9 cellular contexts compared by ENCODE assay signal in genomic region chr1:152461544-152461943, GRCh38. TPM values are rescaled to one million over a fixed set of nuclear protein-coding genes. Genes with fewer than 3 reads are reported as not detected.
A peak's percentile ranks its signal among the peaks of the same experiment; 100 is the strongest.
DNase-seq lines count a peak whose midpoint lies in the region; ATAC-seq, FAIRE-seq and TF ChIP-seq lines count a peak whose summit lies in the region.
"Had no signal": no experiment of that assay in that cellular context is flagged by ENCODE, and none has a peak within 500 bp of the region (broad histone marks: within the 10 kb centered on the region; RNA-seq: fewer than 3 reads in every experiment).

No MANE protein-coding gene starts in this region.

- H3K4ac ChIP-seq in H1 (replicated peaks; ENCODE audit: insufficient read length, low read depth, low read length): no peak overlapping the region

- peak; percentile 80 for ATAC-seq in mucosa of descending colon
- no peak for ATAC-seq in omental fat pad (ENCODE audit: low FRiP score)

- no peak overlapping the region for H2BK15ac ChIP-seq in H1 (ENCODE audit: low read length)

- H3K4me3 ChIP-seq in H1 (ENCODE audit: extremely low read depth in 1 of 4, insufficient read depth in 2 of 4, low read depth in 3 of 4, low read length in 4 of 4): no peak overlapping the region
- H3K4me3 ChIP-seq in mucosa of descending colon: no peak overlapping the region
- no peak overlapping the region for H3K4me3 ChIP-seq in suprapubic skin

- no peak overlapping the region for H2AK5ac ChIP-seq in H1 (ENCODE audit: low read depth, low read length)

- no peak overlapping the region for H4K91ac ChIP-seq in H1 (replicated peaks; ENCODE audit: insufficient read length, low read length)

- H3K4me1 ChIP-seq in H1 (replicated peaks in 1 of 4; ENCODE audit: control insufficient read depth in 3 of 4, insufficient read depth in 4 of 4, low read length in 3 of 4): no peaks in the 10 kb centered on the region
- no peaks in the 10 kb centered on the region for H3K4me1 ChIP-seq in mucosa of descending colon (ENCODE audit: low read depth)
- H3K4me1 ChIP-seq in suprapubic skin: peaks cover 8% of the 10 kb centered on the region

- no peaks in the 10 kb centered on the region for H4K20me1 ChIP-seq in H1 (replicated peaks in 1 of 2; ENCODE audit: control insufficient read depth in 1 of 2, insufficient read depth in 2 of 2, low read length in 2 of 2)

- CTCF ChIA-PET in H1 (lab: Charles Lee; ENCODE audit: partially characterized antibody): interaction anchor here (0.8 kb wide), 1 partner anchor 408 kb away, joined by 4 read pairs; no protein-coding TSS in a partner anchor

- WGBS in H1 (ENCODE audit: extremely low coverage in 1 of 2, insufficient coverage in 1 of 2, insufficient read length in 1 of 2, insufficient replicate concordance in 2 of 2, low coverage in 1 of 2, low lambda C conversion rate in 2 of 2, missing lambda C conversion rate in 1 of 2), 2 experiments: 22% methylated on average over 6 of the region's 6 CpGs; no CpG with 5 or more reads in 1 of the 2 experiments
- WGBS in suprapubic skin: 2% methylated on average over 6 of the region's 6 CpGs

- H3K36me3 ChIP-seq in H1 (ENCODE audit: control insufficient read depth in 2 of 4, insufficient read depth in 4 of 4, low read length in 3 of 4): no peaks in the 10 kb centered on the region
- H3K36me3 ChIP-seq in mucosa of descending colon (ENCODE audit: low read depth): no peaks in the 10 kb centered on the region
- H3K36me3 ChIP-seq in suprapubic skin: no peaks in the 10 kb centered on the region

- TF ChIP-seq EP300 in H1 (IDR thresholded peaks at IDR 0.05; ENCODE audit: borderline replicate concordance in 1 of 2, low read depth in 2 of 2, low read length in 2 of 2) (no peak), suprapubic skin (IDR thresholded peaks at IDR 0.05) (no peak)

- H3K79me2 ChIP-seq in H1 (ENCODE audit: control insufficient read depth in 1 of 2, insufficient read depth in 2 of 2, low read length in 2 of 2): no peaks in the 10 kb centered on the region

- POLR2A ChIA-PET in H1 (lab: Charles Lee; ENCODE audit: partially characterized antibody): no interaction called here

- H3K9ac ChIP-seq in H1 (replicated peaks in 1 of 4; ENCODE audit: extremely low read depth in 1 of 4, low read depth in 3 of 4, low read length in 3 of 4): no peak overlapping the region

- no peak overlapping the region for H3K4me2 ChIP-seq in H1 (ENCODE audit: insufficient read depth in 1 of 2, low read depth in 2 of 2, low read length in 2 of 2)

- peak; percentile 1 for DNase-seq in NCI-H510A treated with DMSO at 0.1 percent for 48 hours (lab: John Stamatoyannopoulos, UW)
- no peak for DNase-seq in NCI-H510A (lab: John Stamatoyannopoulos, UW)
- DNase-seq in NCI-H226: peak; percentile 53
- DNase-seq in activated CD4-positive, alpha-beta T cell treated with anti-CD3 and anti-CD28 coated beads for 4 hours: peak; percentile 51 to 68
- peak in 1 of 2 experiments; percentile 48 for DNase-seq in H1 (ENCODE audit: low read depth in 1 of 2, low spot score in 2 of 2)
- DNase-seq in mucosa of descending colon: peak in 1 of 3 donors; percentile 74
- no peak for DNase-seq in suprapubic skin (ENCODE audit: low spot score in 2 of 2)
- no peak for DNase-seq in omental fat pad (ENCODE audit: low spot score)

- H3K79me1 ChIP-seq in H1 (ENCODE audit: low read depth, low read length): no peaks in the 10 kb centered on the region

- no peak for TF ChIP-seq POLR2A in H1 (IDR thresholded peaks at IDR 0.05; ENCODE audit: control extremely low read depth in 1 of 2, low read depth in 2 of 2, low read length in 2 of 2)
- TF ChIP-seq POLR2A in suprapubic skin (IDR thresholded peaks at IDR 0.05): no peak

- H2BK12ac ChIP-seq in H1 (ENCODE audit: low read depth, low read length): no peak overlapping the region

- no peak overlapping the region for H3K14ac ChIP-seq in H1 (ENCODE audit: insufficient read length)

- TF ChIP-seq CTCF in H1 (IDR thresholded peaks at IDR 0.05; ENCODE audit: control extremely low read depth in 1 of 3, insufficient read depth in 1 of 3, low read depth in 1 of 3, low read length in 3 of 3): peak in 2 of 3 experiments; percentile 39 to 46; a peak in 2 of 4 replicates
- peak; percentile 35 for TF ChIP-seq CTCF in mucosa of descending colon (IDR thresholded peaks at IDR 0.05)
- TF ChIP-seq CTCF in suprapubic skin (IDR thresholded peaks at IDR 0.05): peak; percentile 54 to 62
- TF ChIP-seq CTCF in omental fat pad (IDR thresholded peaks at IDR 0.05): no peak

- FAIRE-seq in H1 (lab: Jason Lieb, UNC): no peak

- H3K23ac ChIP-seq in H1 (ENCODE audit: insufficient read length): no peak overlapping the region

- H4K5ac ChIP-seq in H1 (ENCODE audit: insufficient read length, low read depth, low read length): no peak overlapping the region

- H3K23me2 ChIP-seq in H1 (ENCODE audit: low read depth, low read length): no peaks in the 10 kb centered on the region; the same call in 1 of the 2 replicates

- no peak overlapping the region for H4K8ac ChIP-seq in H1 (ENCODE audit: extremely low read depth, insufficient read depth, low read length)

- no peak overlapping the region for H2BK5ac ChIP-seq in H1 (ENCODE audit: low read depth, low read length)

- H3K27ac ChIP-seq in H1 (ENCODE audit: low read depth, low read length) (no peak overlapping the region), suprapubic skin (no peak overlapping the region)

- H2AFZ ChIP-seq in H1 (ENCODE audit: low read length): no peak overlapping the region

- no peak overlapping the region for H3K56ac ChIP-seq in H1 (replicated peaks; ENCODE audit: insufficient read length, low read depth, low read length)

- H3K18ac ChIP-seq in H1 (ENCODE audit: extremely low read depth, low read length): no peak overlapping the region

- H2BK120ac ChIP-seq in H1 (replicated peaks; ENCODE audit: low read depth, low read length): no peak overlapping the region

- H3K9me3 ChIP-seq in H1 (ENCODE audit: insufficient read depth in 2 of 2, low read depth in 1 of 2, low read length in 1 of 2) (peaks cover 17 to 40% of the 10 kb centered on the region in 2 experiments; a peak in 3 of 4 replicates), mucosa of descending colon (no peaks in the 10 kb centered on the region), suprapubic skin (peaks cover 4% of the 10 kb centered on the region)

- no peak overlapping the region for H2BK20ac ChIP-seq in H1 (ENCODE audit: low read length)

- peak; percentile 30 to 41; a peak in 3 of 4 replicates for TF ChIP-seq RAD21 in H1 (IDR thresholded peaks at IDR 0.05 in 1 of 2, conservative IDR thresholded peaks at IDR 0.05 in 1 of 2; ENCODE audit: low read depth in 2 of 2, low read length in 2 of 2)

- no peaks in the 10 kb centered on the region for H3K27me3 ChIP-seq in H1 (replicated peaks in 1 of 4; ENCODE audit: control insufficient read depth in 3 of 4, extremely low read depth in 1 of 4, insufficient read depth in 3 of 4, low read length in 3 of 4)
- H3K27me3 ChIP-seq in suprapubic skin: no peaks in the 10 kb centered on the region

- intact Hi-C loops in mucosa of descending colon (cut with DNase I, micrococcal nuclease): no loop called here

TF ChIP-seq in H1, 55 proteins besides CTCF, POLR2A, EP300 and RAD21:
- no peak for TF ChIP-seq JUND (IDR thresholded peaks at IDR 0.05; ENCODE audit: low read length)
- no peak for TF ChIP-seq ZNF274 (IDR thresholded peaks at IDR 0.05; ENCODE audit: borderline replicate concordance, extremely low read depth, low read length)
- no peak for TF ChIP-seq ATF3 (IDR thresholded peaks at IDR 0.05; ENCODE audit: insufficient read depth, low read depth, low read length)
- no peak for TF ChIP-seq KDM5A (IDR thresholded peaks at IDR 0.05; ENCODE audit: low read length)
- TF ChIP-seq SRF (IDR thresholded peaks at IDR 0.05; ENCODE audit: low read depth, low read length): peak; percentile 41; the same call in 1 of the 2 replicates

RNA-seq across cellular contexts. Expression of gene CRNN, which starts 47.5 kb away (rescaled TPM):
- total RNA-seq in H1 (2021; fragmentation: NEBNext Ultra II Directional; extraction: Animal tissue kit (Norgen Biotek cat#: 25700)): not detected in 2 replicates
- not detected in 2 replicates for polyA plus RNA-seq in H1 (2011; rRNA removed)
- not detected for polyA plus RNA-seq in H1 (2011; cell fraction: cytosol; rRNA removed)
- polyA plus RNA-seq in H1 (2011; cell fraction: nucleus; rRNA removed): not detected
- not detected in 4 replicates for polyA plus RNA-seq in H1 (2012, experiment 1 of 2)
- not detected for polyA plus RNA-seq in H1 (2012, experiment 2 of 2)
- polyA plus RNA-seq in H1 (2013, experiment 1 of 2): not detected
- polyA plus RNA-seq in H1 (2013, experiment 2 of 2): not detected
- not detected in 2 replicates for polyA minus RNA-seq in H1 (2011; rRNA and poly(A)+ RNA removed)
- polyA minus RNA-seq in H1 (2011; cell fraction: cytosol; rRNA and poly(A)+ RNA removed): not detected
- polyA minus RNA-seq in H1 (2011; cell fraction: nucleus; rRNA and poly(A)+ RNA removed): not detected
- total RNA-seq in mucosa of descending colon (not detected), suprapubic skin (10 to 100 TPM in 1 of 4 donors, 1 to 10 TPM in 2, under 1 TPM in 1; 0.72 to 12.6 (median 5.4) TPM), omental fat pad (not detected)
- total RNA-seq: mononuclear cell had no signal

RNA-seq across cellular contexts. Expression of gene LCE5A, which starts 49.1 kb away (rescaled TPM):
- not detected in 2 replicates for total RNA-seq in H1 (2021; fragmentation: NEBNext Ultra II Directional; extraction: Animal tissue kit (Norgen Biotek cat#: 25700))
- polyA plus RNA-seq in H1 (2011; rRNA removed): not detected in 2 replicates
- polyA plus RNA-seq in H1 (2011; cell fraction: cytosol; rRNA removed): not detected
- not detected for polyA plus RNA-seq in H1 (2011; cell fraction: nucleus; rRNA removed)
- not detected in 4 replicates for polyA plus RNA-seq in H1 (2012, experiment 1 of 2)
- not detected for polyA plus RNA-seq in H1 (2012, experiment 2 of 2)
- not detected for polyA plus RNA-seq in H1 (2013, experiment 1 of 2)
- not detected for polyA plus RNA-seq in H1 (2013, experiment 2 of 2)
- not detected in 2 replicates for polyA minus RNA-seq in H1 (2011; rRNA and poly(A)+ RNA removed)
- not detected for polyA minus RNA-seq in H1 (2011; cell fraction: cytosol; rRNA and poly(A)+ RNA removed)
- not detected for polyA minus RNA-seq in H1 (2011; cell fraction: nucleus; rRNA and poly(A)+ RNA removed)
- total RNA-seq in mucosa of descending colon (not detected), suprapubic skin (100 to 1,000 TPM in 3 of 4 donors, 10 to 100 TPM in 1; 41.1 to 222 (median 140) TPM), omental fat pad (not detected)
- total RNA-seq: mononuclear cell had no signal

RNA-seq across cellular contexts. Expression of gene CRCT1, which starts 52.7 kb away (rescaled TPM):
- total RNA-seq in H1 (2021; fragmentation: NEBNext Ultra II Directional; extraction: Animal tissue kit (Norgen Biotek cat#: 25700)): not detected in 2 replicates
- polyA plus RNA-seq in H1 (2011; rRNA removed): not detected in 2 replicates
- not detected for polyA plus RNA-seq in H1 (2011; cell fraction: cytosol; rRNA removed)
- polyA plus RNA-seq in H1 (2011; cell fraction: nucleus; rRNA removed): not detected
- polyA plus RNA-seq in H1 (2012, experiment 1 of 2): not detected in 4 replicates
- not detected for polyA plus RNA-seq in H1 (2012, experiment 2 of 2)
- polyA plus RNA-seq in H1 (2013, experiment 1 of 2): not detected
- not detected for polyA plus RNA-seq in H1 (2013, experiment 2 of 2)
- polyA minus RNA-seq in H1 (2011; rRNA and poly(A)+ RNA removed): not detected in 2 replicates
- not detected for polyA minus RNA-seq in H1 (2011; cell fraction: cytosol; rRNA and poly(A)+ RNA removed)
- polyA minus RNA-seq in H1 (2011; cell fraction: nucleus; rRNA and poly(A)+ RNA removed): not detected
- total RNA-seq in mucosa of descending colon (not detected), suprapubic skin (100 to 1,000 TPM in 3 of 4 donors, 10 to 100 TPM in 1; 19.1 to 228 (median 129) TPM), omental fat pad (not detected)
- total RNA-seq: mononuclear cell had no signal

Comparison
In these comparisons a context has a peak if more than half of its experiments do, and no peak if none do; other contexts are left out.
1. DNase-seq: peak in NCI-H510A treated with DMSO at 0.1 percent for 48 hours (single experiment), NCI-H226 (single experiment) and activated CD4-positive, alpha-beta T cell treated with anti-CD3 and anti-CD28 coated beads for 4 hours (2 of 2); none in NCI-H510A (single experiment), suprapubic skin (0 of 2) and omental fat pad (single experiment).
2. CTCF ChIP-seq: peak in H1 (2 of 3), mucosa of descending colon (single experiment) and suprapubic skin (2 of 2); none in omental fat pad (0 of 3).
3. RNA of gene LCE5A, which starts 49.1 kb away (total RNA-seq): 41.1 to 222 TPM in suprapubic skin; not detected in H1, not detected in mucosa of descending colon and not detected in omental fat pad; every median in the first group is over 10 times any median in the second.
4. RNA of gene CRCT1, which starts 52.7 kb away (total RNA-seq): 19.1 to 228 TPM in suprapubic skin; not detected in H1, not detected in mucosa of descending colon and not detected in omental fat pad; every median in the first group is over 10 times any median in the second.